ENCODE assay signal across 29 cellular contexts in genomic region chr10:112225771-112226438, GRCh38. TPM values are rescaled to one million over a fixed set of nuclear protein-coding genes. Genes with fewer than 3 reads are reported as not detected.
"Had no signal": no experiment of that assay in that cellular context is flagged by ENCODE, and none has a peak within 500 bp of the region (broad histone marks: within the 10 kb centered on the region; RNA-seq: fewer than 3 reads in every experiment).

No MANE protein-coding gene starts in this region.

- H3K4me3 Mint-ChIP-seq: naive thymus-derived CD8-positive, alpha-beta T cell; nephron; neural crest cell; stimulated activated effector memory CD8-positive, alpha-beta T cell treated with anti-CD3 and anti-CD28 coated beads, Interleukin-12 subunit alpha, Interleukin-12 subunit beta, amount 100 ng/mL, for 72 hours; stimulated activated naive CD8-positive, alpha-beta T cell treated with anti-CD3 and anti-CD28 coated beads, Interleukin-15, Interleukin-2, amounts not matched to agents 100 ng/mL and 50 ng/mL, for 24 hours had no signal

- DNase-seq: glutamatergic neuron; heart left ventricle; islet precursor cell; mesenchymal stem cell; naive thymus-derived CD8-positive, alpha-beta T cell; nucleus accumbens; ovary; retina; right cardiac atrium; sigmoid colon; small intestine; spleen; stimulated activated CD4-positive, alpha-beta T cell treated with anti-CD3 and anti-CD28 coated beads, Interleukin-4, amount 100 ng/mL, for 24 hours; stimulated activated naive CD4-positive, alpha-beta T cell; substantia nigra; transverse colon; upper lobe of left lung had no signal

- H3K27me3 Mint-ChIP-seq: progenitor cell of endocrine pancreas had no signal

- H3K27me3 ChIP-seq: heart left ventricle, ovary, sigmoid colon, transverse colon, upper lobe of left lung, vagina had no signal

- H3K36me3 ChIP-seq: heart left ventricle, ovary, sigmoid colon, spleen, transverse colon, upper lobe of left lung, vagina had no signal

- H3K36me3 Mint-ChIP-seq: stimulated activated effector memory CD8-positive, alpha-beta T cell treated with anti-CD3 and anti-CD28 coated beads, Interleukin-12 subunit alpha, Interleukin-12 subunit beta, amount 100 ng/mL, for 72 hours had no signal

- H3K4me3 ChIP-seq: heart left ventricle, ovary, sigmoid colon, spleen, transverse colon, upper lobe of left lung, vagina had no signal

- H3K27ac ChIP-seq: heart left ventricle, ovary, sigmoid colon, spleen, transverse colon, upper lobe of left lung, vagina had no signal

- H3K4me1 ChIP-seq: heart left ventricle, sigmoid colon, vagina had no signal

- FAIRE-seq: small intestine had no signal

- ATAC-seq: heart left ventricle; naive thymus-derived CD8-positive, alpha-beta T cell; right cardiac atrium; stimulated activated effector memory CD8-positive, alpha-beta T cell treated with anti-CD3 and anti-CD28 coated beads, Interleukin-12 subunit alpha, Interleukin-12 subunit beta, amount 100 ng/mL, for 72 hours had no signal

- H3K4me1 Mint-ChIP-seq: naive thymus-derived CD8-positive, alpha-beta T cell; stimulated activated effector memory CD8-positive, alpha-beta T cell treated with anti-CD3 and anti-CD28 coated beads, Interleukin-12 subunit alpha, Interleukin-12 subunit beta, amount 100 ng/mL, for 72 hours had no signal

- H3K9me3 Mint-ChIP-seq: stimulated activated effector memory CD8-positive, alpha-beta T cell treated with anti-CD3 and anti-CD28 coated beads, Interleukin-12 subunit alpha, Interleukin-12 subunit beta, amount 100 ng/mL, for 72 hours; stimulated activated naive CD8-positive, alpha-beta T cell treated with anti-CD3 and anti-CD28 coated beads, Interleukin-15, Interleukin-2, amounts not matched to agents 100 ng/mL and 50 ng/mL, for 24 hours had no signal

- H3K9me3 ChIP-seq: heart left ventricle, ovary, sigmoid colon, spleen, transverse colon, upper lobe of left lung, vagina had no signal

- H3K27ac Mint-ChIP-seq: nephron; progenitor cell of endocrine pancreas; stimulated activated effector memory CD8-positive, alpha-beta T cell treated with anti-CD3 and anti-CD28 coated beads, Interleukin-12 subunit alpha, Interleukin-12 subunit beta, amount 100 ng/mL, for 72 hours; stimulated activated naive CD8-positive, alpha-beta T cell treated with anti-CD3 and anti-CD28 coated beads, Interleukin-15, Interleukin-2, amounts not matched to agents 100 ng/mL and 50 ng/mL, for 24 hours had no signal

RNA-seq across cellular contexts. Expression of gene TECTB, which starts 57.3 kb away (rescaled TPM):
- total RNA-seq: heart left ventricle; kidney epithelial cell; lower leg skin; lung microvascular endothelial cell; mucosa of gallbladder; naive thymus-derived CD8-positive, alpha-beta T cell; neural crest cell; ovary; progenitor cell of endocrine pancreas; right cardiac atrium; sigmoid colon; spleen; temporal lobe; transverse colon; upper lobe of left lung; urinary bladder; vagina had no signal
